Comparison of ENCODE assay signal across 32 cellular contexts in the genomic region with DNA sequence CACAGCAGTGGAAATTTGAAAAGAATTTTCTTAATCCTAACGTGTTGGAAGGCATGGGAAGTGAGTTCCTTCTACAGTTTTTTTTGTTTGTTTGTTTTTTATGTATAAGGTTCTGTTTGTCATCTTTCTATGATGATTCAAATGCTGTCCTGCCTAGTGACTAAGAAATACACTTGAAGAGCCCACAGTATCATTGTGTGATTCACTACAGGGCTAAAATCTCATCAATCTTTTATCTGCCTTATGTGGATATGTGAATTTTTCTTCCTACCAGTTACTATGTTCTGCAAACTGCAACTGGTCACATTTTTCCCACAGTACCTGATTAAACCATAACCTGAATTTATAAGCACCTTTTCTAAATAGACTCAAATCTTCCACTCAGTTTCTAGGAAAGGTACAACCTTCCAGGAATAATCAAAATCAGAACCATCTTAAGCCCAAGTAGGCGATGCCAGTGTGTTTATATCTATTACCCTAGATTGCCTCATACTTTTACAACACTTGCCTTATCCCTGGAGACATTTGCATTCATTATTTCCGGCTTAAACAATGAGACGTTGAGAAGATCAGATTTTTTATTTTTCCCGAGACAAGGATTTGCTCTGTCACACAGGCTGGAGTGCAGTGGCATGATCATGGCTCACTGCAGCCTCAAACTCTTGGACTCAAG.
DNase-seq lines count a peak whose midpoint lies in the region; ATAC-seq, FAIRE-seq and TF ChIP-seq lines count a peak whose summit lies in the region.
"Had no signal": no experiment of that assay in that cellular context is flagged by ENCODE, and none has a peak within 500 bp of the region (broad histone marks: within the 10 kb centered on the region; RNA-seq: fewer than 3 reads in every experiment).

No MANE protein-coding gene starts in this region.

- H3K36me3 ChIP-seq in GM23248 (ENCODE audit: low read depth) (no peaks in the 10 kb centered on the region), trophoblast cell (ENCODE audit: control insufficient read depth in 1 of 2, insufficient read depth in 2 of 2, low read length in 2 of 2) (no peaks in the 10 kb centered on the region)
- H3K36me3 ChIP-seq: BLaER1 treated with 17β-estradiol and CSF1 and Interleukin-3, amounts not matched to agents 10 nM and 100 nM; heart right ventricle; right atrium auricular region; thyroid gland; vagina had no signal

- H4K12ac ChIP-seq in trophoblast cell (ENCODE audit: low read depth, low read length), result no peak overlapping the region

- H3K14ac ChIP-seq in trophoblast cell (ENCODE audit: low read length), result no peak overlapping the region

- no peaks in the 10 kb centered on the region; the same call in 1 of the 2 replicates for H3K27me3 ChIP-seq in GM23248 (replicated peaks; ENCODE audit: insufficient read depth)
- H3K27me3 ChIP-seq in trophoblast cell (ENCODE audit: insufficient read depth, low read length), result no peaks in the 10 kb centered on the region
- H3K27me3 ChIP-seq: BLaER1 treated with 17β-estradiol and CSF1 and Interleukin-3, amounts not matched to agents 10 nM and 100 nM; heart right ventricle; right atrium auricular region; thyroid gland; vagina had no signal

- H4K8ac ChIP-seq in trophoblast cell (ENCODE audit: low read depth, low read length), result no peak overlapping the region

- H3K9me3 ChIP-seq in GM23248 (ENCODE audit: low read depth), result no peaks in the 10 kb centered on the region
- no peaks in the 10 kb centered on the region for H3K9me3 ChIP-seq in trophoblast cell (ENCODE audit: insufficient read depth, low read depth, low read length)
- H3K9me3 ChIP-seq: BLaER1 treated with 17β-estradiol and CSF1 and Interleukin-3, amounts not matched to agents 10 nM and 100 nM; heart right ventricle; right atrium auricular region; thyroid gland; vagina had no signal

- H2BK120ac ChIP-seq in trophoblast cell (ENCODE audit: insufficient read depth, low read length, poor library complexity), result no peak overlapping the region

- H3K27me3 Mint-ChIP-seq in activated T-cell treated with anti-CD3 and anti-CD28 coated beads, Interleukin-2, amount 50 U/mL, for 72 hours (ENCODE audit: low read depth), result peaks cover 9% of the 10 kb centered on the region
- peaks cover 4% of the 10 kb centered on the region for H3K27me3 Mint-ChIP-seq in activated naive CD4-positive, alpha-beta T cell treated with anti-CD3 and anti-CD28 coated beads, Interleukin-2, amount 10 ng/mL, durations not matched to agents 7 days and 5 days
- H3K27me3 Mint-ChIP-seq: activated CD8-positive, alpha-beta T cell treated with anti-CD3 and anti-CD28 coated beads for 36 hours; naive B cell had no signal

- H3K9me3 Mint-ChIP-seq in activated T-cell treated with anti-CD3 and anti-CD28 coated beads, Interleukin-2, amount 50 U/mL, for 72 hours, result no peaks in the 10 kb centered on the region
- no peaks in the 10 kb centered on the region for H3K9me3 Mint-ChIP-seq in activated naive CD4-positive, alpha-beta T cell treated with anti-CD3 and anti-CD28 coated beads, Interleukin-2, amount 10 ng/mL, durations not matched to agents 7 days and 5 days
- H3K9me3 Mint-ChIP-seq: activated CD8-positive, alpha-beta T cell treated with anti-CD3 and anti-CD28 coated beads for 36 hours; activated naive CD4-positive, alpha-beta T cell treated with anti-CD3 and anti-CD28 coated beads for 36 hours; mesothelial cell of epicardium; T-helper 2 cell treated with Interferon-gamma antibody and Interleukin-4, amounts not matched to agents 5 μg/mL and 100 μg/mL, for 36 hours had no signal

- no peaks in the 10 kb centered on the region for H3K4me1 Mint-ChIP-seq in activated T-cell treated with anti-CD3 and anti-CD28 coated beads, Interleukin-2, amount 50 U/mL, for 72 hours (ENCODE audit: low read depth)
- no peaks in the 10 kb centered on the region for H3K4me1 Mint-ChIP-seq in activated naive CD4-positive, alpha-beta T cell treated with anti-CD3 and anti-CD28 coated beads, Interleukin-2, amount 10 ng/mL, durations not matched to agents 7 days and 5 days
- H3K4me1 Mint-ChIP-seq: activated CD4-positive, alpha-beta T cell treated with anti-CD3 and anti-CD28 coated beads for 36 hours; mesothelial cell of epicardium; naive B cell had no signal

- H4K91ac ChIP-seq in trophoblast cell (ENCODE audit: low read depth, low read length), result no peak overlapping the region

- H3K4me3 Mint-ChIP-seq in activated T-cell treated with anti-CD3 and anti-CD28 coated beads, Interleukin-2, amount 50 U/mL, for 72 hours, result no peak overlapping the region
- no peak overlapping the region for H3K4me3 Mint-ChIP-seq in activated naive CD4-positive, alpha-beta T cell treated with anti-CD3 and anti-CD28 coated beads, Interleukin-2, amount 10 ng/mL, durations not matched to agents 7 days and 5 days
- H3K4me3 Mint-ChIP-seq: activated CD4-positive, alpha-beta T cell treated with anti-CD3 and anti-CD28 coated beads for 36 hours; activated CD8-positive, alpha-beta T cell treated with anti-CD3 and anti-CD28 coated beads for 36 hours; activated naive CD4-positive, alpha-beta T cell treated with anti-CD3 and anti-CD28 coated beads for 36 hours; mesothelial cell of epicardium; naive B cell; T-helper 2 cell treated with Interferon-gamma antibody and Interleukin-4, amounts not matched to agents 5 μg/mL and 100 μg/mL, for 36 hours had no signal

- ATAC-seq in activated T-cell treated with anti-CD3 and anti-CD28 coated beads, Interleukin-2, amount 50 U/mL, for 72 hours (replicated peaks in 1 of 2), result no peak
- ATAC-seq: activated CD4-positive, alpha-beta T cell treated with anti-CD3 and anti-CD28 coated beads for 36 hours; activated CD8-positive, alpha-beta T cell treated with anti-CD3 and anti-CD28 coated beads for 36 hours; heart right ventricle had no signal

- no peak overlapping the region for H3K9ac ChIP-seq in GM23248
- H3K9ac ChIP-seq in trophoblast cell (ENCODE audit: low read length), result no peak overlapping the region
- H3K9ac ChIP-seq: BLaER1 treated with 17β-estradiol and CSF1 and Interleukin-3, amounts not matched to agents 10 nM and 100 nM had no signal

- H2BK12ac ChIP-seq in trophoblast cell (ENCODE audit: low read length), result no peak overlapping the region

- H3K9me2 ChIP-seq in GM23248 (ENCODE audit: insufficient read depth), result no peaks in the 10 kb centered on the region

- H4K20me1 ChIP-seq in GM23248 (ENCODE audit: insufficient read depth), result no peaks in the 10 kb centered on the region
- H4K20me1 ChIP-seq: BLaER1 treated with 17β-estradiol and CSF1 and Interleukin-3, amounts not matched to agents 10 nM and 100 nM had no signal

- WGBS in GM23248 (ENCODE audit: low coverage in 1 of 2, low lambda C conversion rate in 2 of 2, missing lambda C conversion rate in 2 of 2), 2 experiments, result 28 to 29% methylated on average over 5 of the region's 5 CpGs
- WGBS in trophoblast cell (ENCODE audit: extremely low coverage, insufficient coverage, insufficient read length), result no CpG with 5 or more reads among the region's 5 CpGs

- no peak overlapping the region for H3K18ac ChIP-seq in trophoblast cell (ENCODE audit: low read length)

- CTCF ChIA-PET in activated naive CD4-positive, alpha-beta T cell treated with anti-CD3 and anti-CD28 coated beads, Interleukin-2, amount 10 ng/mL, durations not matched to agents 7 days and 5 days (lab: Charles Lee), result no interaction called here

- no peak overlapping the region for H3K23ac ChIP-seq in trophoblast cell (ENCODE audit: low read length)

- no peak overlapping the region for H2AFZ ChIP-seq in GM23248
- H2AFZ ChIP-seq in trophoblast cell (ENCODE audit: insufficient read depth, low read length, poor library complexity), result no peak overlapping the region

- FAIRE-seq in D721Med (lab: Jason Lieb, UNC), result no peak
- FAIRE-seq: endothelial cell of umbilical vein, frontal cortex, G401.6, HTR-8/SVneo, keratinocyte had no signal

- H3K4me3 ChIP-seq in GM23248, result no peak overlapping the region
- no peak overlapping the region for H3K4me3 ChIP-seq in trophoblast cell (ENCODE audit: low read depth, low read length)
- H3K4me3 ChIP-seq: BLaER1 treated with 17β-estradiol and CSF1 and Interleukin-3, amounts not matched to agents 10 nM and 100 nM; heart right ventricle; right atrium auricular region; thyroid gland; vagina had no signal

- no peak overlapping the region for H3K4me2 ChIP-seq in GM23248 (ENCODE audit: unreplicated experiment)
- H3K4me2 ChIP-seq in trophoblast cell (ENCODE audit: low read length), result no peak overlapping the region
- H3K4me2 ChIP-seq: BLaER1 treated with 17β-estradiol and CSF1 and Interleukin-3, amounts not matched to agents 10 nM and 100 nM had no signal

- H2AK5ac ChIP-seq in trophoblast cell (ENCODE audit: low read length), result no peak overlapping the region

- H3K27ac ChIP-seq in GM23248 (no peak overlapping the region), trophoblast cell (ENCODE audit: low read depth, low read length) (no peak overlapping the region)
- H3K27ac ChIP-seq: BLaER1 treated with 17β-estradiol and CSF1 and Interleukin-3, amounts not matched to agents 10 nM and 100 nM; heart right ventricle; right atrium auricular region; thyroid gland; vagina had no signal

- no peak overlapping the region for H2BK5ac ChIP-seq in trophoblast cell (ENCODE audit: low read depth, low read length, poor library complexity)

- no peak for TF ChIP-seq CTCF in D721Med (IDR thresholded peaks at IDR 0.05; ENCODE audit: insufficient read depth, missing control alignments)

- no peaks in the 10 kb centered on the region for H3F3A ChIP-seq in GM23248 (ENCODE audit: insufficient read depth)

- no peak overlapping the region for H3K4ac ChIP-seq in trophoblast cell (ENCODE audit: low read depth, low read length)

- DNase-seq in GM23248 (peak; percentile 4), SK-MEL-5 (ENCODE audit: low read depth, low spot score) (peak; percentile 72), fibroblast of gingiva (ENCODE audit: low read depth) (peak; percentile 52), trophoblast cell (peak; percentile 11 to 77), D721Med (ENCODE audit: insufficient read length, low spot score) (no peak)
- DNase-seq in activated T-cell treated with anti-CD3 and anti-CD28 coated beads, Interleukin-2, amount 50 U/mL, for 72 hours, result no peak
- no peak for DNase-seq in activated naive CD4-positive, alpha-beta T cell treated with anti-CD3 and anti-CD28 coated beads, Interleukin-2, amount 10 ng/mL, durations not matched to agents 7 days and 5 days
- DNase-seq: activated CD4-positive, alpha-beta T cell treated with anti-CD3 and anti-CD28 coated beads for 36 hours; activated CD8-positive, alpha-beta memory T cell treated with anti-CD3 and anti-CD28 coated beads, Interleukin-2, amount 50 U/mL, for 48 hours; activated CD8-positive, alpha-beta T cell treated with anti-CD3 and anti-CD28 coated beads for 36 hours; activated naive CD4-positive, alpha-beta T cell treated with anti-CD3 and anti-CD28 coated beads for 36 hours; heart right ventricle; KG1; MM.1S; naive B cell; NCI-H1417; NCI-H2029 treated with DMSO at 0.1 percent for 48 hours; NCI-H2227 treated with DMSO at 0.1 percent for 48 hours; NCI-H526; posterior cingulate gyrus; stimulated activated CD4-positive, alpha-beta T cell treated with anti-CD3 and anti-CD28 coated beads, Interleukin-2, amount 100 ng/mL, for 48 hours; thyroid gland had no signal

- no peaks in the 10 kb centered on the region for H3K36me3 Mint-ChIP-seq in activated T-cell treated with anti-CD3 and anti-CD28 coated beads, Interleukin-2, amount 50 U/mL, for 72 hours (ENCODE audit: insufficient read depth in 2 of 2)
- H3K36me3 Mint-ChIP-seq in activated naive CD4-positive, alpha-beta T cell treated with anti-CD3 and anti-CD28 coated beads, Interleukin-2, amount 10 ng/mL, durations not matched to agents 7 days and 5 days, result no peaks in the 10 kb centered on the region
- H3K36me3 Mint-ChIP-seq: mesothelial cell of epicardium, naive B cell had no signal

- no peaks in the 10 kb centered on the region for H3K79me1 ChIP-seq in trophoblast cell (ENCODE audit: low read length)

- no peaks in the 10 kb centered on the region for H3K79me2 ChIP-seq in GM23248 (ENCODE audit: insufficient read depth)
- H3K79me2 ChIP-seq in trophoblast cell (ENCODE audit: control insufficient read depth, insufficient read depth, low read length, poor library complexity), result no peaks in the 10 kb centered on the region

- in situ Hi-C loops in GM23248 (cut with MboI), result no loop called here
- in situ Hi-C loops in SK-MEL-5 (cut with HindIII; ENCODE audit: low pct_unique_long_range_greater_than_20kb, low sequenced_read_pairs), result no loop called here

- H3K27ac Mint-ChIP-seq in activated T-cell treated with anti-CD3 and anti-CD28 coated beads, Interleukin-2, amount 50 U/mL, for 72 hours, result no peak overlapping the region
- no peak overlapping the region for H3K27ac Mint-ChIP-seq in activated naive CD4-positive, alpha-beta T cell treated with anti-CD3 and anti-CD28 coated beads, Interleukin-2, amount 10 ng/mL, durations not matched to agents 7 days and 5 days
- H3K27ac Mint-ChIP-seq: activated CD4-positive, alpha-beta T cell treated with anti-CD3 and anti-CD28 coated beads for 36 hours; activated CD8-positive, alpha-beta T cell treated with anti-CD3 and anti-CD28 coated beads for 36 hours; activated naive CD4-positive, alpha-beta T cell treated with anti-CD3 and anti-CD28 coated beads for 36 hours; mesothelial cell of epicardium; naive B cell; T-helper 2 cell treated with Interferon-gamma antibody and Interleukin-4, amounts not matched to agents 5 μg/mL and 100 μg/mL, for 36 hours had no signal

- H3K4me1 ChIP-seq in GM23248 (ENCODE audit: insufficient read depth) (no peaks in the 10 kb centered on the region), trophoblast cell (ENCODE audit: control insufficient read depth in 1 of 2, insufficient read depth in 2 of 2, low read length in 2 of 2) (peaks cover 0 to 2% of the 10 kb centered on the region in 2 experiments)
- H3K4me1 ChIP-seq: BLaER1 treated with 17β-estradiol and CSF1 and Interleukin-3, amounts not matched to agents 10 nM and 100 nM; right atrium auricular region; thyroid gland; vagina had no signal

Comparison
In these comparisons a context has a peak if more than half of its experiments do, and no peak if none do; other contexts are left out.
1. DNase-seq: peak in GM23248 (single experiment), SK-MEL-5 (single experiment), fibroblast of gingiva (single experiment) and trophoblast cell (2 of 2); none in activated T-cell treated with anti-CD3 and anti-CD28 coated beads, Interleukin-2, amount 50 U/mL, for 72 hours (0 of 2), activated naive CD4-positive, alpha-beta T cell treated with anti-CD3 and anti-CD28 coated beads, Interleukin-2, amount 10 ng/mL, durations not matched to agents 7 days and 5 days (single experiment) and D721Med (single experiment).